ENCODE assay signal across 17 cellular contexts in genomic region chr5:131786900-131787692, GRCh38.
"Had no signal": no experiment of that assay in that cellular context is flagged by ENCODE, and none has a peak within 500 bp of the region (broad histone marks: within the 10 kb centered on the region; RNA-seq: fewer than 3 reads in every experiment).

No MANE protein-coding gene starts in this region.

- DNase-seq: activated CD4-positive, alpha-beta memory T cell treated with anti-CD3 and anti-CD28 coated beads, Interleukin-2, amount 10 ng/mL, durations not matched to agents 7 days and 5 days; activated CD4-positive, alpha-beta T cell treated with anti-CD3 and anti-CD28 coated beads for 36 hours; activated CD8-positive, alpha-beta memory T cell treated with anti-CD3 and anti-CD28 coated beads, Interleukin-2, amount 50 U/mL, for 4 hours; aorta; dorsolateral prefrontal cortex; glutamatergic neuron; mesendoderm; stimulated activated CD4-positive, alpha-beta T cell treated with anti-CD3 and anti-CD28 coated beads, Interleukin-2, amount 100 ng/mL, for 24 hours; stimulated activated naive B cell treated with anti-CD40 and anti-IgM and Interleukin-4, amounts not matched to agents 10 μg/mL and 1 μg/mL and 100 μg/mL, for 72 hours; substantia nigra; T-helper 1 cell; WERI-Rb-1 had no signal

- H3K9ac ChIP-seq: neural progenitor cell had no signal

- H3K4me2 ChIP-seq: neural progenitor cell had no signal

- H3K36me3 ChIP-seq: breast epithelium, esophagus muscularis mucosa, neural progenitor cell had no signal

- H3K27me3 ChIP-seq: breast epithelium, dorsolateral prefrontal cortex, esophagus muscularis mucosa, neural progenitor cell had no signal

- H3K4me1 ChIP-seq: breast epithelium had no signal

- H3K9me3 ChIP-seq: breast epithelium, esophagus muscularis mucosa had no signal

- H3K4me3 ChIP-seq: breast epithelium, dorsolateral prefrontal cortex, esophagus muscularis mucosa, neural progenitor cell had no signal

- FAIRE-seq: endometrium, islet of Langerhans had no signal

- H2AFZ ChIP-seq: neural progenitor cell had no signal

- H3K27ac ChIP-seq: breast epithelium, esophagus muscularis mucosa, neural progenitor cell, WERI-Rb-1 had no signal

- ATAC-seq: activated CD4-positive, alpha-beta T cell treated with anti-CD3 and anti-CD28 coated beads for 36 hours had no signal
